Comparison of ENCODE assay signal across 8 cellular contexts in genomic region chr2:241217320-241218031, GRCh38. TPM values are rescaled to one million over a fixed set of nuclear protein-coding genes. Genes with fewer than 3 reads are reported as not detected.
DNase-seq lines count a peak whose midpoint lies in the region; ATAC-seq and TF ChIP-seq lines count a peak whose summit lies in the region.

No MANE protein-coding gene starts in this region.

- no peak for TF ChIP-seq CTCF in mammary epithelial cell (conservative IDR thresholded peaks at IDR 0.05 in 1 of 2, IDR thresholded peaks at IDR 0.05 in 1 of 2; ENCODE audit: extremely low read depth in 1 of 2, insufficient read depth in 1 of 2, low read depth in 1 of 2, low read length in 2 of 2)

- H3K4me1 Mint-ChIP-seq in T-helper 17 cell: peaks cover 14% of the 10 kb centered on the region

- no peaks in the 10 kb centered on the region for H3K36me3 Mint-ChIP-seq in T-helper 17 cell (ENCODE audit: low read depth)

- no peaks in the 10 kb centered on the region for H3K79me2 ChIP-seq in mammary epithelial cell (ENCODE audit: insufficient read depth, low read length)

- dilution Hi-C loops in mammary epithelial cell (cut with HindIII; ENCODE audit: low sequenced_read_pairs): no loop called here

- no peak overlapping the region for H3K9ac ChIP-seq in mammary epithelial cell (ENCODE audit: insufficient read depth, low read length)
- no peak overlapping the region for H3K9ac ChIP-seq in rectal smooth muscle tissue (ENCODE audit: low read length)

- intact Hi-C loops in mammary epithelial cell (cut with micrococcal nuclease): loop anchor here (2.0 to 5.0 kb wide), 3 partner anchors 69 to 140 kb away; partner anchors contain the start of genes MTERF4 and PASK

- H3K36me3 ChIP-seq in mammary epithelial cell (ENCODE audit: insufficient read depth, low read length) (no peaks in the 10 kb centered on the region), iPS DF 6.9 (ENCODE audit: control insufficient read depth, insufficient read depth, low read length) (no peaks in the 10 kb centered on the region), rectal smooth muscle tissue (ENCODE audit: control insufficient read depth, insufficient read depth, low read length) (no peaks in the 10 kb centered on the region)

- in situ Hi-C loops in mammary epithelial cell (cut with MboI; ENCODE audit: low sequenced_read_pairs in 2 of 2): loop anchor here in 1 of 2 donors (25.0 kb wide), 1 partner anchor 355 kb away; the partner anchor contains the start of gene AGXT

- no peaks in the 10 kb centered on the region for H3K27me3 Mint-ChIP-seq in T-helper 17 cell

- H3K27ac ChIP-seq in mammary epithelial cell (ENCODE audit: insufficient read depth, low read depth, low read length): no peak overlapping the region
- no peak overlapping the region for H3K27ac ChIP-seq in iPS DF 6.9 (ENCODE audit: low read length)
- H3K27ac ChIP-seq in rectal smooth muscle tissue (ENCODE audit: low read depth, low read length): peak overlapping the region; percentile 83

- H3K4me3 Mint-ChIP-seq in T-helper 17 cell: peak overlapping the region; percentile 85

- 10% methylated on average over 2 of the region's 77 CpGs for WGBS in mammary epithelial cell (ENCODE audit: low coverage, missing lambda C conversion rate)
- no CpG with 5 or more reads among the region's 77 CpGs for WGBS in iPS DF 6.9 (ENCODE audit: insufficient coverage, insufficient read length)

- H3K4me3 ChIP-seq in mammary epithelial cell (replicated peaks in 1 of 3; ENCODE audit: insufficient read depth in 1 of 3, low read depth in 2 of 3, low read length in 3 of 3): peak overlapping the region in 2 of 3 experiments; percentile 55 to 58
- peak overlapping the region; percentile 55; the same call in 1 of the 2 replicates for H3K4me3 ChIP-seq in iPS DF 6.9 (ENCODE audit: low read length)
- peak overlapping the region; percentile 57 for H3K4me3 ChIP-seq in rectal smooth muscle tissue (ENCODE audit: low read length)

- DNase-seq in activated T-cell treated with anti-CD3 and anti-CD28 coated beads for 1 hour (ENCODE audit: low read depth) (peak; percentile 16), activated T-cell treated with anti-CD3 and anti-CD28 coated beads for 4 hours (no peak), T-helper 17 cell (peak in 1 of 3 donors; percentile 25), mammary epithelial cell (peak; percentile 54), iPS DF 6.9 (ENCODE audit: low read depth, low spot score) (no peak), NCI-H187 treated with DMSO at 0.1 percent for 48 hours (lab: John Stamatoyannopoulos, UW) (no peak)

- H2AFZ ChIP-seq in mammary epithelial cell (ENCODE audit: low read depth, low read length): peak overlapping the region; percentile 98

- no peaks in the 10 kb centered on the region for H4K20me1 ChIP-seq in mammary epithelial cell (ENCODE audit: insufficient read depth, low read length)

- BruUV-seq in mammary epithelial cell (replicated peaks; lab: Mats Ljungman, UMichigan): no TSS peak

- H3K9me3 ChIP-seq in T-helper 17 cell (ENCODE audit: control insufficient read depth, low read length, poor library complexity, severe bottlenecking) (no peaks in the 10 kb centered on the region), mammary epithelial cell (replicated peaks; ENCODE audit: insufficient read depth, low read length) (no peaks in the 10 kb centered on the region), iPS DF 6.9 (ENCODE audit: control insufficient read depth, insufficient read depth, low read length) (no peaks in the 10 kb centered on the region)

- ATAC-seq in HG03571 (IDR thresholded peaks at IDR 0.05; ENCODE audit: unreplicated experiment) (peak; percentile 52), T-helper 17 cell (peak; percentile 46)

- no peak overlapping the region for H3K27ac Mint-ChIP-seq in T-helper 17 cell

- peak overlapping the region; percentile 100 for H3K4me2 ChIP-seq in mammary epithelial cell (ENCODE audit: insufficient read depth, low read depth, low read length)

- H3K4me1 ChIP-seq in mammary epithelial cell (ENCODE audit: insufficient read depth, low read length) (peaks cover 11% of the 10 kb centered on the region), iPS DF 6.9 (ENCODE audit: control insufficient read depth, insufficient read depth, low read length) (no peaks in the 10 kb centered on the region; the same call in 1 of the 2 replicates), rectal smooth muscle tissue (ENCODE audit: control insufficient read depth, insufficient read depth, low read length) (peaks cover 4% of the 10 kb centered on the region)

- H3K27me3 ChIP-seq in mammary epithelial cell (ENCODE audit: insufficient read depth, low read length): no peaks in the 10 kb centered on the region
- H3K27me3 ChIP-seq in iPS DF 6.9 (ENCODE audit: control insufficient read depth, insufficient read depth, low read length): no peaks in the 10 kb centered on the region
- no peaks in the 10 kb centered on the region for H3K27me3 ChIP-seq in rectal smooth muscle tissue (ENCODE audit: control insufficient read depth, insufficient read depth, low read length)

- CTCF ChIA-PET in mammary epithelial cell (lab: Charles Lee; ENCODE audit: low non-redundant PET): no interaction called here

RNA-seq across cellular contexts. Expression of gene ANO7, which starts 29.0 kb away (rescaled TPM):
- total RNA-seq in T-helper 17 cell (under 1 TPM; 0.16 to 0.20 TPM), mammary epithelial cell (1 to 10 TPM in 1 of 2 donors, under 1 TPM in 1; 0.50 to 2.5 TPM)
- polyA plus RNA-seq in mammary epithelial cell: 1.5 TPM
- polyA minus RNA-seq in mammary epithelial cell: 6.5 TPM

Comparison
In these comparisons a context has a peak if more than half of its experiments do, and no peak if none do; other contexts are left out.
1. DNase-seq: peak in activated T-cell treated with anti-CD3 and anti-CD28 coated beads for 1 hour (single experiment) and mammary epithelial cell (single experiment); none in activated T-cell treated with anti-CD3 and anti-CD28 coated beads for 4 hours (single experiment), iPS DF 6.9 (single experiment) and NCI-H187 treated with DMSO at 0.1 percent for 48 hours (single experiment).
2. Peak in every context shown above with its lines, with median percentiles within 50 percentile points of each other: H3K4me3 ChIP-seq.